Comparison of ENCODE assay signal across 40 cellular contexts in the genomic region with DNA sequence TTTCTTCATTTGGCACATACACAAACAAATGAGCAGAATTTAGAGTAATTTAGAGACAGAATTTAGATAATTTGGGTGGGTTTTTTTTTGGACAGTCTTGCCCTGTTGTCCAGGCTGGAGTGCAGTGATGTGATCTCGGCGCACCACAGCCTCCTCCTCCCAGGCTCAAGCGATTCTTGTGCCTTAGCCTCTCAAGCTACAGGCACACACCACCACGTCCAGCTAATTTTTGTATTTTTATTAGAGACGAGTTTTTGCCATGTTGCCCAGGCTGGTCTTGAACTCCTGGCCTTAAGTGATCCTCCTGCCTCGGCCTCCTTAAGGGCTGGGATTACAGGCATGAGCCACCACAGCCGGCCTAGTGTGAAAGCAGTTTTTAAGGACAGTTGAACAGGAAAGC.
"Had no signal": no experiment of that assay in that cellular context is flagged by ENCODE, and none has a peak within 500 bp of the region (broad histone marks: within the 10 kb centered on the region; RNA-seq: fewer than 3 reads in every experiment).

No MANE protein-coding gene starts in this region.

- H3K9me3 ChIP-seq: adrenal gland, ascending aorta, body of pancreas, breast epithelium had no signal

- H3K27ac ChIP-seq: adrenal gland, ascending aorta, body of pancreas, brain microvascular endothelial cell, breast epithelium, cardiac muscle cell had no signal

- H3K4me1 ChIP-seq: adrenal gland, ascending aorta, body of pancreas, breast epithelium had no signal

- H3K4me3 ChIP-seq: adrenal gland, ascending aorta, body of pancreas, breast epithelium, cardiac muscle cell had no signal

- H3K9me3 Mint-ChIP-seq: activated naive CD4-positive, alpha-beta T cell treated with anti-CD3 and anti-CD28 coated beads, Interleukin-2, amount 50 U/mL, for 24 hours; activated naive CD8-positive, alpha-beta T cell treated with anti-CD3 and anti-CD28 coated beads for 36 hours; activated naive CD8-positive, alpha-beta T cell treated with anti-CD3 and anti-CD28 coated beads, Interleukin-2, amount 10 ng/mL, durations not matched to agents 7 days and 5 days; activated naive CD8-positive, alpha-beta T cell treated with anti-CD3 and anti-CD28 coated beads, Interleukin-2, amount 50 U/mL, for 24 hours; activated T-cell treated with anti-CD3 and anti-CD28 coated beads, Interleukin-2, amount 50 U/mL, for 24 hours; activated T-cell treated with anti-CD3 and anti-CD28 coated beads, Interleukin-2, amount 50 U/mL, for 4 hours; activated T-helper 17 cell treated with anti-CD3 and anti-CD28 coated beads, Interleukin-2, amount 50 U/mL, for 72 hours; activated T-helper 2 cell treated with anti-CD3 and anti-CD28 coated beads, Interferon-gamma antibody, Interleukin-2, Interleukin-4, amounts not matched to agents 10 μg/mL and 5 μg/mL and 100 μg/mL, durations not matched to agents 14 hours and 24 hours and 36 hours; central memory CD8-positive, alpha-beta T cell had no signal

- ATAC-seq: activated naive CD8-positive, alpha-beta T cell treated with anti-CD3 and anti-CD28 coated beads, Interleukin-2, amount 50 U/mL, for 24 hours; activated T-cell treated with anti-CD3 and anti-CD28 coated beads, Interleukin-2, amount 50 U/mL, for 4 hours; body of pancreas had no signal

- H3K36me3 ChIP-seq: adrenal gland, breast epithelium, cardiac muscle cell had no signal

- H3K27ac Mint-ChIP-seq: activated naive CD4-positive, alpha-beta T cell treated with anti-CD3 and anti-CD28 coated beads for 36 hours; activated naive CD4-positive, alpha-beta T cell treated with anti-CD3 and anti-CD28 coated beads, Interleukin-2, amount 10 ng/mL, durations not matched to agents 7 days and 5 days; activated naive CD4-positive, alpha-beta T cell treated with anti-CD3 and anti-CD28 coated beads, Interleukin-2, amount 50 U/mL, for 24 hours; activated naive CD8-positive, alpha-beta T cell; activated naive CD8-positive, alpha-beta T cell treated with anti-CD3 and anti-CD28 coated beads for 36 hours; activated naive CD8-positive, alpha-beta T cell treated with anti-CD3 and anti-CD28 coated beads, Interleukin-2, amount 10 ng/mL, durations not matched to agents 7 days and 5 days; activated naive CD8-positive, alpha-beta T cell treated with anti-CD3 and anti-CD28 coated beads, Interleukin-2, amount 50 U/mL, for 24 hours; activated T-cell treated with anti-CD3 and anti-CD28 coated beads, Interleukin-2, amount 50 U/mL, for 24 hours; activated T-helper 1 cell treated with anti-CD3 and anti-CD28 coated beads, Interleukin-12 subunit alpha, Interleukin-12 subunit beta, Interleukin-2, Interleukin-4 antibody, amounts not matched to agents 30 ng/mL and 10 ng/mL and 1 ng/mL, durations not matched to agents 14 hours and 24 hours and 36 hours; activated T-helper 2 cell treated with anti-CD3 and anti-CD28 coated beads, Interferon-gamma antibody, Interleukin-2, Interleukin-4, amounts not matched to agents 10 μg/mL and 5 μg/mL and 100 μg/mL, durations not matched to agents 14 hours and 24 hours and 36 hours; brain had no signal

- H3K27me3 ChIP-seq: adrenal gland, ascending aorta, body of pancreas, brain microvascular endothelial cell, breast epithelium, cardiac muscle cell had no signal

- FAIRE-seq: astrocyte, bronchial epithelial cell had no signal

- H3K4me1 Mint-ChIP-seq: activated naive CD4-positive, alpha-beta T cell treated with anti-CD3 and anti-CD28 coated beads, Interleukin-2, amount 50 U/mL, for 24 hours; activated naive CD8-positive, alpha-beta T cell treated with anti-CD3 and anti-CD28 coated beads for 36 hours; activated naive CD8-positive, alpha-beta T cell treated with anti-CD3 and anti-CD28 coated beads, Interleukin-2, amount 10 ng/mL, durations not matched to agents 7 days and 5 days; activated naive CD8-positive, alpha-beta T cell treated with anti-CD3 and anti-CD28 coated beads, Interleukin-2, amount 50 U/mL, for 24 hours; activated T-helper 17 cell treated with anti-CD3 and anti-CD28 coated beads, Interleukin-2, amount 50 U/mL, for 72 hours; brain; central memory CD8-positive, alpha-beta T cell had no signal

- DNase-seq: activated effector memory CD4-positive, alpha-beta T cell treated with anti-CD3 and anti-CD28 coated beads, Interleukin-2, amount 50 U/mL, for 16 hours; activated effector memory CD4-positive, alpha-beta T cell treated with Interleukin-2 at 50 U/mL for 16 hours; activated gamma-delta T cell; activated gamma-delta T cell treated with Interleukin-2 at 50 U/mL for 16 hours; activated naive CD4-positive, alpha-beta T cell; activated naive CD4-positive, alpha-beta T cell treated with anti-CD3 and anti-CD28 coated beads for 36 hours; activated naive CD4-positive, alpha-beta T cell treated with anti-CD3 and anti-CD28 coated beads, Interleukin-2, amount 10 ng/mL, durations not matched to agents 7 days and 5 days; activated naive CD4-positive, alpha-beta T cell treated with anti-CD3 and anti-CD28 coated beads, Interleukin-2, amount 50 U/mL, for 16 hours; activated naive CD4-positive, alpha-beta T cell treated with Interleukin-2 at 50 U/mL for 16 hours; activated naive CD8-positive, alpha-beta T cell treated with anti-CD3 and anti-CD28 coated beads for 36 hours; activated naive CD8-positive, alpha-beta T cell treated with anti-CD3 and anti-CD28 coated beads, Interleukin-2, amount 10 ng/mL, durations not matched to agents 7 days and 5 days; activated naive CD8-positive, alpha-beta T cell treated with anti-CD3 and anti-CD28 coated beads, Interleukin-2, amount 50 U/mL, for 24 hours; activated T-cell treated with anti-CD3 and anti-CD28 coated beads for 4 hours; activated T-cell treated with anti-CD3 and anti-CD28 coated beads, Interleukin-2, amount 50 U/mL, for 1 hour; activated T-cell treated with anti-CD3 and anti-CD28 coated beads, Interleukin-2, amount 50 U/mL, for 24 hours; activated T-cell treated with anti-CD3 and anti-CD28 coated beads, Interleukin-2, amount 50 U/mL, for 4 hours; activated T-cell treated with anti-CD3 and anti-CD28 coated beads, Interleukin-2, amount 50 U/mL, for 48 hours; activated T-cell treated with anti-CD3 and anti-CD28 coated beads, Interleukin-2, amount 50 U/mL, for 72 hours; adrenal gland; amniotic stem cell; amygdala; anterior cingulate cortex; aorta; body of pancreas; brain microvascular endothelial cell; caudate nucleus; central memory CD4-positive, alpha-beta T cell; cerebellar nuclear complex had no signal

- H3K27me3 Mint-ChIP-seq: activated naive CD4-positive, alpha-beta T cell treated with anti-CD3 and anti-CD28 coated beads, Interleukin-2, amount 10 ng/mL, durations not matched to agents 7 days and 5 days; activated naive CD4-positive, alpha-beta T cell treated with anti-CD3 and anti-CD28 coated beads, Interleukin-2, amount 50 U/mL, for 24 hours; activated naive CD8-positive, alpha-beta T cell; activated naive CD8-positive, alpha-beta T cell treated with anti-CD3 and anti-CD28 coated beads for 36 hours; activated naive CD8-positive, alpha-beta T cell treated with anti-CD3 and anti-CD28 coated beads, Interleukin-2, amount 10 ng/mL, durations not matched to agents 7 days and 5 days; activated naive CD8-positive, alpha-beta T cell treated with anti-CD3 and anti-CD28 coated beads, Interleukin-2, amount 50 U/mL, for 24 hours; activated T-cell treated with anti-CD3 and anti-CD28 coated beads, Interleukin-2, amount 50 U/mL, for 24 hours; activated T-helper 17 cell treated with anti-CD3 and anti-CD28 coated beads, Interleukin-2, amount 50 U/mL, for 72 hours; brain; central memory CD8-positive, alpha-beta T cell had no signal

- H3K4me3 Mint-ChIP-seq: activated naive CD4-positive, alpha-beta T cell treated with anti-CD3 and anti-CD28 coated beads for 36 hours; activated naive CD4-positive, alpha-beta T cell treated with anti-CD3 and anti-CD28 coated beads, Interleukin-2, amount 10 ng/mL, durations not matched to agents 7 days and 5 days; activated naive CD4-positive, alpha-beta T cell treated with anti-CD3 and anti-CD28 coated beads, Interleukin-2, amount 50 U/mL, for 24 hours; activated naive CD8-positive, alpha-beta T cell; activated naive CD8-positive, alpha-beta T cell treated with anti-CD3 and anti-CD28 coated beads for 36 hours; activated naive CD8-positive, alpha-beta T cell treated with anti-CD3 and anti-CD28 coated beads, Interleukin-2, amount 10 ng/mL, durations not matched to agents 7 days and 5 days; activated naive CD8-positive, alpha-beta T cell treated with anti-CD3 and anti-CD28 coated beads, Interleukin-2, amount 50 U/mL, for 24 hours; activated T-cell treated with anti-CD3 and anti-CD28 coated beads, Interleukin-2, amount 50 U/mL, for 24 hours; activated T-cell treated with anti-CD3 and anti-CD28 coated beads, Interleukin-2, amount 50 U/mL, for 4 hours; activated T-cell treated with anti-CD3 and anti-CD28 coated beads, Interleukin-2, amount 50 U/mL, for 72 hours; activated T-helper 1 cell treated with anti-CD3 and anti-CD28 coated beads, Interleukin-12 subunit alpha, Interleukin-12 subunit beta, Interleukin-2, Interleukin-4 antibody, amounts not matched to agents 30 ng/mL and 10 ng/mL and 1 ng/mL, durations not matched to agents 14 hours and 24 hours and 36 hours; activated T-helper 17 cell treated with anti-CD3 and anti-CD28 coated beads, Interleukin-2, amount 50 U/mL, for 72 hours; brain; central memory CD8-positive, alpha-beta T cell had no signal
